8 cellular contexts compared by ENCODE assay signal in genomic region chr11:64489831-64490441, GRCh38.
DNase-seq lines count a peak whose midpoint lies in the region; ATAC-seq lines count a peak whose summit lies in the region.

No MANE protein-coding gene starts in this region.

- H3K9ac ChIP-seq in mesendoderm (ENCODE audit: low read length): no peak overlapping the region

- no peak overlapping the region for H3K27ac Mint-ChIP-seq in activated CD4-positive, alpha-beta T cell treated with anti-CD3 and anti-CD28 coated beads for 36 hours
- H3K27ac Mint-ChIP-seq in stimulated activated memory B cell treated with anti-CD40 and anti-IgM and Interleukin-4, amounts not matched to agents 10 μg/mL and 1 μg/mL and 100 μg/mL, for 72 hours: no peak overlapping the region

- no peak overlapping the region for H2BK5ac ChIP-seq in mesendoderm (ENCODE audit: low read length)

- no CpG with 5 or more reads among the region's 26 CpGs for WGBS in mesendoderm (ENCODE audit: extremely low coverage, insufficient coverage, low lambda C conversion rate)

- peak; percentile 81 for ATAC-seq in activated CD4-positive, alpha-beta T cell treated with anti-CD3 and anti-CD28 coated beads for 36 hours
- ATAC-seq in stimulated activated memory B cell treated with anti-CD40 and anti-IgM and Interleukin-4, amounts not matched to agents 10 μg/mL and 1 μg/mL and 100 μg/mL, for 72 hours: peak; percentile 39

- no peak overlapping the region for H3K23ac ChIP-seq in mesendoderm (ENCODE audit: low read length)

- H2AK5ac ChIP-seq in mesendoderm (ENCODE audit: low read length): no peak overlapping the region

- no peak overlapping the region for H3K4ac ChIP-seq in mesendoderm (ENCODE audit: low read depth, low read length)

- H2BK120ac ChIP-seq in mesendoderm (ENCODE audit: low read depth, low read length): no peak overlapping the region

- H3K9me3 Mint-ChIP-seq in activated CD4-positive, alpha-beta T cell treated with anti-CD3 and anti-CD28 coated beads for 36 hours (ENCODE audit: low read depth): no peaks in the 10 kb centered on the region
- no peaks in the 10 kb centered on the region for H3K9me3 Mint-ChIP-seq in stimulated activated memory B cell treated with anti-CD40 and anti-IgM and Interleukin-4, amounts not matched to agents 10 μg/mL and 1 μg/mL and 100 μg/mL, for 72 hours

- peaks cover 26% of the 10 kb centered on the region for H3K27me3 Mint-ChIP-seq in activated CD4-positive, alpha-beta T cell treated with anti-CD3 and anti-CD28 coated beads for 36 hours
- H3K27me3 Mint-ChIP-seq in stimulated activated memory B cell treated with anti-CD40 and anti-IgM and Interleukin-4, amounts not matched to agents 10 μg/mL and 1 μg/mL and 100 μg/mL, for 72 hours: peaks cover 38% of the 10 kb centered on the region

- H3K4me3 ChIP-seq in mesendoderm (ENCODE audit: low read length): no peak overlapping the region

- DNase-seq in NCI-H146 (lab: John Stamatoyannopoulos, UW) (peak; percentile 39), NCI-H146 treated with DMSO at 0.1 percent for 48 hours (lab: John Stamatoyannopoulos, UW; ENCODE audit: unreplicated experiment) (no peak), NCI-H1694 treated with DMSO at 0.1 percent for 48 hours (lab: John Stamatoyannopoulos, UW) (peak; percentile 21), ecto neural progenitor cell (ENCODE audit: low spot score) (peak; percentile 89), mesendoderm (peak; percentile 62), NCI-H2081 treated with DMSO at 0.1 percent for 48 hours (lab: John Stamatoyannopoulos, UW) (no peak)
- peak; percentile 75 for DNase-seq in activated CD4-positive, alpha-beta T cell treated with anti-CD3 and anti-CD28 coated beads for 36 hours

- no peak overlapping the region for H3K4me2 ChIP-seq in mesendoderm (ENCODE audit: low read length)

- no peak overlapping the region for H4K5ac ChIP-seq in mesendoderm (ENCODE audit: low read length)

- no peak overlapping the region for H3K4me3 Mint-ChIP-seq in activated CD4-positive, alpha-beta T cell treated with anti-CD3 and anti-CD28 coated beads for 36 hours
- no peak overlapping the region for H3K4me3 Mint-ChIP-seq in stimulated activated memory B cell treated with anti-CD40 and anti-IgM and Interleukin-4, amounts not matched to agents 10 μg/mL and 1 μg/mL and 100 μg/mL, for 72 hours

- H3K56ac ChIP-seq in mesendoderm (ENCODE audit: low read length): no peak overlapping the region

- H3K79me1 ChIP-seq in mesendoderm (ENCODE audit: low read length): no peaks in the 10 kb centered on the region

- no peak overlapping the region for H3K18ac ChIP-seq in mesendoderm (ENCODE audit: low read length)

- no peaks in the 10 kb centered on the region for H3K27me3 ChIP-seq in mesendoderm (ENCODE audit: insufficient read depth, low read length, poor library complexity)

- H3K27ac ChIP-seq in mesendoderm (ENCODE audit: low read depth, low read length): no peak overlapping the region

- H3K4me1 ChIP-seq in mesendoderm (ENCODE audit: control insufficient read depth, low read depth, low read length): no peaks in the 10 kb centered on the region

- POLR2A ChIA-PET in activated CD4-positive, alpha-beta T cell treated with anti-CD3 and anti-CD28 coated beads for 36 hours (lab: Charles Lee): no interaction called here

- H4K8ac ChIP-seq in mesendoderm (ENCODE audit: low read depth, low read length): no peak overlapping the region

- CTCF ChIA-PET in activated CD4-positive, alpha-beta T cell treated with anti-CD3 and anti-CD28 coated beads for 36 hours (lab: Charles Lee): interaction anchor here (0.7 to 1.5 kb wide), 6 partner anchors 8 to 604 kb away, joined by 3 to 5 read pairs (median 3); no protein-coding TSS in a partner anchor

- intact Hi-C loops in activated CD4-positive, alpha-beta T cell treated with anti-CD3 and anti-CD28 coated beads for 36 hours (cut with DNase I, micrococcal nuclease): loop anchor here (1.0 to 2.0 kb wide), 2 partner anchors 163 kb away; no protein-coding TSS in a partner anchor

- no peak overlapping the region for H2BK15ac ChIP-seq in mesendoderm (replicated peaks; ENCODE audit: low read depth)

- no peaks in the 10 kb centered on the region for H3K36me3 ChIP-seq in mesendoderm (ENCODE audit: control insufficient read depth, insufficient read depth, low read length)

- H3K4me1 Mint-ChIP-seq in activated CD4-positive, alpha-beta T cell treated with anti-CD3 and anti-CD28 coated beads for 36 hours: peaks cover 14% of the 10 kb centered on the region
- peaks cover 28% of the 10 kb centered on the region for H3K4me1 Mint-ChIP-seq in stimulated activated memory B cell treated with anti-CD40 and anti-IgM and Interleukin-4, amounts not matched to agents 10 μg/mL and 1 μg/mL and 100 μg/mL, for 72 hours

- H3K36me3 Mint-ChIP-seq in activated CD4-positive, alpha-beta T cell treated with anti-CD3 and anti-CD28 coated beads for 36 hours (ENCODE audit: low read depth): no peaks in the 10 kb centered on the region
- no peaks in the 10 kb centered on the region for H3K36me3 Mint-ChIP-seq in stimulated activated memory B cell treated with anti-CD40 and anti-IgM and Interleukin-4, amounts not matched to agents 10 μg/mL and 1 μg/mL and 100 μg/mL, for 72 hours

- H3K79me2 ChIP-seq in mesendoderm (ENCODE audit: control insufficient read depth, insufficient read depth, low read length): no peaks in the 10 kb centered on the region

Comparison
In these comparisons a context has a peak if more than half of its experiments do, and no peak if none do; other contexts are left out.
1. DNase-seq: peak in NCI-H146 (single experiment), NCI-H1694 treated with DMSO at 0.1 percent for 48 hours (single experiment), activated CD4-positive, alpha-beta T cell treated with anti-CD3 and anti-CD28 coated beads for 36 hours (single experiment), ecto neural progenitor cell (single experiment) and mesendoderm (single experiment); none in NCI-H146 treated with DMSO at 0.1 percent for 48 hours (single experiment) and NCI-H2081 treated with DMSO at 0.1 percent for 48 hours (single experiment).